8 cellular contexts compared by ENCODE assay signal in genomic region chr6:30721198-30722024, GRCh38. TPM values are rescaled to one million over a fixed set of nuclear protein-coding genes. Genes with fewer than 3 reads are reported as not detected.
DNase-seq lines count a peak whose midpoint lies in the region; ATAC-seq and TF ChIP-seq lines count a peak whose summit lies in the region.

No MANE protein-coding gene starts in this region.

- 1 to 3% (median 2%) methylated on average over 47 to 71 of the region's 71 CpGs for WGBS in heart left ventricle, 4 donors
- WGBS in transverse colon (ENCODE audit: low coverage in 1 of 2), 2 donors = 0% methylated on average over 65 of the region's 71 CpGs; no CpG with 5 or more reads in 1 of the 2 donors

- no peaks in the 10 kb centered on the region for H3K27me3 Mint-ChIP-seq in CD4-positive, alpha-beta memory T cell

- peak overlapping the region; percentile 90 to 99 (median 98) for H3K4me3 Mint-ChIP-seq in CD4-positive, alpha-beta memory T cell

- CTCF ChIA-PET in CD4-positive, alpha-beta memory T cell (lab: Charles Lee; ENCODE audit: partially characterized antibody) = interaction anchor here (1.0 to 23.1 kb wide), 32 partner anchors 9 to 271 kb away, joined by 3 to 865 read pairs (median 6); partner anchors contain the start of genes ABCF1, ATAT1, DHX16 and MRPS18B

- intact Hi-C loops in CD4-positive, alpha-beta memory T cell (cut with micrococcal nuclease) = loop anchor here (1.0 to 2.0 kb wide), 9 partner anchors 9 to 239 kb away; partner anchors contain the start of genes ATAT1, C6orf136, HLA-E and MRPS18B
- intact Hi-C loops in heart left ventricle (cut with DNase I) = loop anchor here (1.0 to 10.0 kb wide), 15 partner anchors 21 to 363 kb away; partner anchors contain the start of genes MRPS18B (in 5 of the 10), PPP1R10 (in 5 of the 10), PPP1R18 (in 3 of the 10) and FLOT1 (in 2 of the 10)
- intact Hi-C loops in posterior cingulate gyrus (cut with DNase I) = loop anchor here (1.0 kb wide), 1 partner anchor 42 kb away; no protein-coding TSS in a partner anchor
- intact Hi-C loops in transverse colon (cut with DNase I; ENCODE audit: low total_unique reads) = loop anchor here (1.0 to 5.0 kb wide), 2 partner anchors 43 to 104 kb away; partner anchors contain the start of genes MRPS18B and PPP1R10

- ATAC-seq in GM21529 (IDR thresholded peaks at IDR 0.05; ENCODE audit: unreplicated experiment) (peak; percentile 26), heart left ventricle (peak; percentile 43 to 79 (median 66))

- POLR2A ChIA-PET in CD4-positive, alpha-beta memory T cell (lab: Charles Lee; ENCODE audit: partially characterized antibody) = interaction anchor here (0.7 to 47.0 kb wide), 23 partner anchors 10 to 240 kb away, joined by 3 to 1474 read pairs (median 6); partner anchors contain the start of genes ABCF1, DHX16, MRPS18B and NRM

- H3K4me1 ChIP-seq in CD4-positive, alpha-beta memory T cell (ENCODE audit: insufficient read depth, low read length) = peaks cover 64% of the 10 kb centered on the region
- H3K4me1 ChIP-seq in adipocyte (ENCODE audit: control insufficient read depth, insufficient read depth, low read length) (peaks cover 48% of the 10 kb centered on the region), heart left ventricle (peaks cover 0 to 73% (median 49%) of the 10 kb centered on the region in 12 donors), transverse colon (peaks cover 2 to 59% (median 35%) of the 10 kb centered on the region in 4 donors)

- H3K9me3 Mint-ChIP-seq in CD4-positive, alpha-beta memory T cell = peaks cover 0 to 6% (median 0%) of the 10 kb centered on the region in 8 donors

- in situ Hi-C loops in transverse colon (cut with MboI; ENCODE audit: low pct_ligation_motif_present in 1 of 4, low pct_unique_long_range_greater_than_20kb in 1 of 4, low sequenced_read_pairs in 3 of 4) = loop anchor here in 2 of 4 donors (5.0 to 10.0 kb wide), 2 partner anchors 39 to 153 kb away; no protein-coding TSS in a partner anchor

- TF ChIP-seq CTCF in heart left ventricle (IDR thresholded peaks at IDR 0.05) = peak; percentile 26 to 75 (median 54)
- TF ChIP-seq CTCF in transverse colon (IDR thresholded peaks at IDR 0.05) = peak in 4 of 5 experiments; percentile 39 to 47 (median 45)

- peak in 1 of 2 donors; percentile 45 for TF ChIP-seq POLR2A in heart left ventricle (IDR thresholded peaks at IDR 0.05)
- no peak for TF ChIP-seq POLR2A in transverse colon (IDR thresholded peaks at IDR 0.05)

- peak overlapping the region; percentile 95 to 99 (median 98) for H3K27ac Mint-ChIP-seq in CD4-positive, alpha-beta memory T cell

- H3K36me3 Mint-ChIP-seq in CD4-positive, alpha-beta memory T cell = peaks cover 31 to 62% of the 10 kb centered on the region in 2 donors

- peak overlapping the region; percentile 100 for H3K9ac ChIP-seq in adipocyte (ENCODE audit: low read length)

- TF ChIP-seq EP300 in transverse colon (IDR thresholded peaks at IDR 0.05; ENCODE audit: low read depth) = no peak

- H3K27ac ChIP-seq in CD4-positive, alpha-beta memory T cell (ENCODE audit: low read depth, low read length) = peak overlapping the region; percentile 82
- H3K27ac ChIP-seq in heart left ventricle (peak overlapping the region; percentile 88 to 99 (median 96)), transverse colon (peak overlapping the region; percentile 93 to 99 (median 98))

- no peaks in the 10 kb centered on the region for H3K9me3 ChIP-seq in CD4-positive, alpha-beta memory T cell (ENCODE audit: control insufficient read depth in 1 of 2, low read length in 2 of 2)
- H3K9me3 ChIP-seq in adipocyte (ENCODE audit: control insufficient read depth, low read length) (no peaks in the 10 kb centered on the region), heart left ventricle (no peaks in the 10 kb centered on the region), transverse colon (no peaks in the 10 kb centered on the region)

- peak; percentile 89 to 96 (median 96) for DNase-seq in CD4-positive, alpha-beta memory T cell
- DNase-seq in NCI-H1436 (lab: John Stamatoyannopoulos, UW) = peak; percentile 94
- DNase-seq in SW480 (ENCODE audit: low spot score) = peak; percentile 79
- peak; percentile 98 for DNase-seq in adipocyte (ENCODE audit: low read depth)
- DNase-seq in heart left ventricle = peak; percentile 92 to 96 (median 94)
- peak; percentile 73 to 98 (median 86) for DNase-seq in posterior cingulate gyrus
- DNase-seq in transverse colon = peak; percentile 94

- peak overlapping the region; percentile 67 to 80 for H3K4me3 ChIP-seq in CD4-positive, alpha-beta memory T cell (ENCODE audit: low read length in 2 of 2)
- H3K4me3 ChIP-seq in adipocyte (ENCODE audit: low read length) = peak overlapping the region; percentile 99
- peak overlapping the region; percentile 51 to 94 (median 82) for H3K4me3 ChIP-seq in heart left ventricle
- peak overlapping the region; percentile 68 to 90 (median 78) for H3K4me3 ChIP-seq in transverse colon

- peaks cover 28 to 76% (median 53%) of the 10 kb centered on the region in 4 donors for H3K4me1 Mint-ChIP-seq in CD4-positive, alpha-beta memory T cell

- H3K36me3 ChIP-seq in CD4-positive, alpha-beta memory T cell (ENCODE audit: insufficient read depth, low read length) = peaks cover 33% of the 10 kb centered on the region
- H3K36me3 ChIP-seq in adipocyte (ENCODE audit: control insufficient read depth, insufficient read depth, low read length, severe bottlenecking) (peaks cover 37% of the 10 kb centered on the region), heart left ventricle (peaks cover 0 to 48% (median 38%) of the 10 kb centered on the region in 9 donors), transverse colon (peaks cover 0 to 24% (median 11%) of the 10 kb centered on the region in 4 donors)

- H3K27me3 ChIP-seq in CD4-positive, alpha-beta memory T cell (ENCODE audit: insufficient read depth, low read length) = no peaks in the 10 kb centered on the region
- H3K27me3 ChIP-seq in adipocyte (replicated peaks; ENCODE audit: control insufficient read depth, insufficient read depth, low read length) (no peaks in the 10 kb centered on the region), heart left ventricle (no peaks in the 10 kb centered on the region), transverse colon (no peaks in the 10 kb centered on the region)

RNA-seq across cellular contexts. Expression of gene TUBB, which starts 1.3 kb away (rescaled TPM):
- 100 to 1,000 TPM; 285 to 300 TPM for total RNA-seq in CD4-positive, alpha-beta memory T cell
- 100 to 1,000 TPM in 1 of 2 donors, 10 to 100 TPM in 1; 74.8 to 142 TPM for polyA plus RNA-seq in CD4-positive, alpha-beta memory T cell
- total RNA-seq in heart left ventricle = 100 to 1,000 TPM; 183 to 474 (median 238) TPM
- polyA plus RNA-seq in heart left ventricle = 100 to 1,000 TPM; 195 to 497 TPM
- 100 to 1,000 TPM in 3 of 4 donors, 10 to 100 TPM in 1; 77.1 to 128 (median 106) TPM for total RNA-seq in transverse colon

RNA-seq across cellular contexts. Expression of gene MDC1, which starts 4.3 kb away (rescaled TPM):
- total RNA-seq in CD4-positive, alpha-beta memory T cell = 10 to 100 TPM; 60.7 to 73.5 TPM
- polyA plus RNA-seq in CD4-positive, alpha-beta memory T cell = 1 to 10 TPM in 1 of 2 donors, not detected in 1; 9.8 TPM
- 10 to 100 TPM; 10.6 to 25.0 (median 17.5) TPM for total RNA-seq in heart left ventricle
- polyA plus RNA-seq in heart left ventricle = 10 to 100 TPM in 1 of 2 donors, 1 to 10 TPM in 1; 8.6 to 13.9 TPM
- 10 to 100 TPM in 2 of 4 donors, 1 to 10 TPM in 2; 3.1 to 13.5 (median 9.7) TPM for total RNA-seq in transverse colon

RNA-seq across cellular contexts. Expression of gene FLOT1, which starts 21.1 kb away (rescaled TPM):
- 10 to 100 TPM; 75.3 to 78.5 TPM for total RNA-seq in CD4-positive, alpha-beta memory T cell
- polyA plus RNA-seq in CD4-positive, alpha-beta memory T cell = 10 to 100 TPM; 74.6 to 82.1 TPM
- total RNA-seq in heart left ventricle (100 to 1,000 TPM; 166 to 282 (median 211) TPM), transverse colon (100 to 1,000 TPM; 123 to 146 (median 139) TPM)
- 100 to 1,000 TPM; 291 to 310 TPM for polyA plus RNA-seq in heart left ventricle

RNA-seq across cellular contexts. Expression of gene IER3, which starts 22.9 kb away (rescaled TPM):
- 10 to 100 TPM; 11.3 to 11.4 TPM for total RNA-seq in CD4-positive, alpha-beta memory T cell
- polyA plus RNA-seq in CD4-positive, alpha-beta memory T cell = under 1 TPM; 0.77 to 0.83 TPM
- 100 to 1,000 TPM in 2 of 9 donors, 10 to 100 TPM in 6, 1 to 10 TPM in 1; 8.7 to 127 (median 69.8) TPM for total RNA-seq in heart left ventricle
- polyA plus RNA-seq in heart left ventricle = 100 to 1,000 TPM in 1 of 2 donors, 10 to 100 TPM in 1; 33.3 to 119 TPM
- 100 to 1,000 TPM in 1 of 4 donors, 10 to 100 TPM in 3; 21.1 to 100 (median 84.6) TPM for total RNA-seq in transverse colon

RNA-seq across cellular contexts. Expression of gene NRM, which starts 30.6 kb away (rescaled TPM):
- total RNA-seq in CD4-positive, alpha-beta memory T cell = 1 to 10 TPM; 6.4 to 6.6 TPM
- 10 to 100 TPM in 1 of 2 donors, 1 to 10 TPM in 1; 9.1 to 15.8 TPM for polyA plus RNA-seq in CD4-positive, alpha-beta memory T cell
- 1 to 10 TPM; 2.2 to 9.6 (median 3.9) TPM for total RNA-seq in heart left ventricle
- 1 to 10 TPM; 5.6 to 8.6 TPM for polyA plus RNA-seq in heart left ventricle
- total RNA-seq in transverse colon = 10 to 100 TPM in 1 of 4 donors, 1 to 10 TPM in 2, not detected in 1; 2.7 to 13.8 (median 2.7) TPM

Comparison
In these comparisons a context has a peak if more than half of its experiments do, and no peak if none do; other contexts are left out.
1. Peak in every context shown above with its lines: DNase-seq, ATAC-seq, H3K4me3 ChIP-seq and H3K27ac ChIP-seq.